Comparison of ENCODE assay signal across 29 cellular contexts in genomic region chr2:241947876-241948275, GRCh38.
"Had no signal": no experiment of that assay in that cellular context is flagged by ENCODE, and none has a peak within 500 bp of the region (broad histone marks: within the 10 kb centered on the region; RNA-seq: fewer than 3 reads in every experiment).

No MANE protein-coding gene starts in this region.

- DNase-seq: activated CD4-positive, alpha-beta T cell treated with anti-CD3 and anti-CD28 coated beads, Interleukin-2, amount 50 U/mL, for 1 hour; activated CD8-positive, alpha-beta T cell treated with anti-CD3 and anti-CD28 coated beads for 36 hours; activated naive CD4-positive, alpha-beta T cell; activated T-cell treated with anti-CD3 and anti-CD28 coated beads, Interleukin-2, amount 50 U/mL, for 4 hours; brain microvascular endothelial cell; caudate nucleus; cortex of kidney; effector memory CD8-positive, alpha-beta T cell; foreskin fibroblast; head of caudate nucleus; hippocampal formation; mesenchymal stem cell; natural killer cell; small intestine; stimulated activated CD4-positive, alpha-beta T cell treated with anti-CD3 and anti-CD28 coated beads, Interleukin-1b, Interleukin-23, amount 100 ng/mL, for 48 hours; stimulated activated CD4-positive, alpha-beta T cell treated with anti-CD3 and anti-CD28 coated beads, Interleukin-4, amount 100 ng/mL, for 4 hours; stimulated activated CD8-positive, alpha-beta memory T cell treated with anti-CD3 and anti-CD28 coated beads, Interleukin-4, amount 100 ng/mL, for 48 hours; stimulated activated naive CD8-positive, alpha-beta T cell treated with anti-CD3 and anti-CD28 coated beads, Interleukin-15, amount 100 ng/mL, for 72 hours; substantia nigra; T-helper 2 cell; thyroid gland had no signal

- H3K4me1 Mint-ChIP-seq: neural progenitor cell; stimulated activated naive CD8-positive, alpha-beta T cell treated with anti-CD3 and anti-CD28 coated beads, Interleukin-15, amount 100 ng/mL, for 72 hours had no signal

- H3K36me3 Mint-ChIP-seq: activated naive CD8-positive, alpha-beta T cell; natural killer cell; neural progenitor cell had no signal

- H3K27ac ChIP-seq: brain microvascular endothelial cell, neural progenitor cell, right lobe of liver, thyroid gland, upper lobe of left lung, vagina had no signal

- H3K36me3 ChIP-seq: brain microvascular endothelial cell, neural progenitor cell, right lobe of liver, thyroid gland, upper lobe of left lung, vagina had no signal

- H3K4me3 ChIP-seq: neural progenitor cell, right lobe of liver, thyroid gland, upper lobe of left lung, vagina had no signal

- H3K4me3 Mint-ChIP-seq: activated CD8-positive, alpha-beta T cell treated with anti-CD3 and anti-CD28 coated beads for 36 hours; activated naive CD8-positive, alpha-beta T cell; activated T-cell treated with anti-CD3 and anti-CD28 coated beads, Interleukin-2, amount 50 U/mL, for 4 hours; activated T-helper 17 cell treated with anti-CD3 and anti-CD28 coated beads, Interleukin-2, amount 50 U/mL, for 72 hours; effector memory CD8-positive, alpha-beta T cell; natural killer cell; stimulated activated memory B cell treated with anti-CD40 and anti-IgM and Interleukin-4, amounts not matched to agents 10 μg/mL and 1 μg/mL and 100 μg/mL, for 72 hours; stimulated activated naive CD8-positive, alpha-beta T cell treated with anti-CD3 and anti-CD28 coated beads, Interleukin-15, amount 100 ng/mL, for 72 hours had no signal

- ATAC-seq: activated CD8-positive, alpha-beta T cell treated with anti-CD3 and anti-CD28 coated beads for 36 hours; activated T-cell treated with anti-CD3 and anti-CD28 coated beads, Interleukin-2, amount 50 U/mL, for 4 hours; activated T-helper 17 cell treated with anti-CD3 and anti-CD28 coated beads, Interleukin-2, amount 50 U/mL, for 72 hours; effector memory CD8-positive, alpha-beta T cell; natural killer cell; right lobe of liver; stimulated activated memory B cell treated with anti-CD40 and anti-IgM and Interleukin-4, amounts not matched to agents 10 μg/mL and 1 μg/mL and 100 μg/mL, for 72 hours; stimulated activated naive CD8-positive, alpha-beta T cell treated with anti-CD3 and anti-CD28 coated beads, Interleukin-15, amount 100 ng/mL, for 72 hours had no signal

- H3K4me1 ChIP-seq: neural progenitor cell had no signal

- H3K9me3 ChIP-seq: right lobe of liver, thyroid gland, upper lobe of left lung, vagina had no signal

- H3K27me3 Mint-ChIP-seq: activated CD8-positive, alpha-beta T cell treated with anti-CD3 and anti-CD28 coated beads for 36 hours; activated naive CD8-positive, alpha-beta T cell; activated T-helper 17 cell treated with anti-CD3 and anti-CD28 coated beads, Interleukin-2, amount 50 U/mL, for 72 hours; effector memory CD8-positive, alpha-beta T cell; stimulated activated memory B cell treated with anti-CD40 and anti-IgM and Interleukin-4, amounts not matched to agents 10 μg/mL and 1 μg/mL and 100 μg/mL, for 72 hours; stimulated activated naive CD8-positive, alpha-beta T cell treated with anti-CD3 and anti-CD28 coated beads, Interleukin-15, amount 100 ng/mL, for 72 hours had no signal

- H3K9me3 Mint-ChIP-seq: activated CD8-positive, alpha-beta T cell treated with anti-CD3 and anti-CD28 coated beads for 36 hours; activated T-cell treated with anti-CD3 and anti-CD28 coated beads, Interleukin-2, amount 50 U/mL, for 4 hours; activated T-helper 17 cell treated with anti-CD3 and anti-CD28 coated beads, Interleukin-2, amount 50 U/mL, for 72 hours; effector memory CD8-positive, alpha-beta T cell; natural killer cell; stimulated activated memory B cell treated with anti-CD40 and anti-IgM and Interleukin-4, amounts not matched to agents 10 μg/mL and 1 μg/mL and 100 μg/mL, for 72 hours; stimulated activated naive CD8-positive, alpha-beta T cell treated with anti-CD3 and anti-CD28 coated beads, Interleukin-15, amount 100 ng/mL, for 72 hours had no signal

- H3K27me3 ChIP-seq: right lobe of liver, thyroid gland, upper lobe of left lung, vagina had no signal

- H3K27ac Mint-ChIP-seq: activated CD8-positive, alpha-beta T cell treated with anti-CD3 and anti-CD28 coated beads for 36 hours; activated naive CD8-positive, alpha-beta T cell; activated T-helper 17 cell treated with anti-CD3 and anti-CD28 coated beads, Interleukin-2, amount 50 U/mL, for 72 hours; effector memory CD8-positive, alpha-beta T cell; progenitor cell of endocrine pancreas; stimulated activated memory B cell treated with anti-CD40 and anti-IgM and Interleukin-4, amounts not matched to agents 10 μg/mL and 1 μg/mL and 100 μg/mL, for 72 hours; stimulated activated naive CD8-positive, alpha-beta T cell treated with anti-CD3 and anti-CD28 coated beads, Interleukin-15, amount 100 ng/mL, for 72 hours had no signal
